Comparison of ENCODE assay signal across 8 cellular contexts in the genomic region with DNA sequence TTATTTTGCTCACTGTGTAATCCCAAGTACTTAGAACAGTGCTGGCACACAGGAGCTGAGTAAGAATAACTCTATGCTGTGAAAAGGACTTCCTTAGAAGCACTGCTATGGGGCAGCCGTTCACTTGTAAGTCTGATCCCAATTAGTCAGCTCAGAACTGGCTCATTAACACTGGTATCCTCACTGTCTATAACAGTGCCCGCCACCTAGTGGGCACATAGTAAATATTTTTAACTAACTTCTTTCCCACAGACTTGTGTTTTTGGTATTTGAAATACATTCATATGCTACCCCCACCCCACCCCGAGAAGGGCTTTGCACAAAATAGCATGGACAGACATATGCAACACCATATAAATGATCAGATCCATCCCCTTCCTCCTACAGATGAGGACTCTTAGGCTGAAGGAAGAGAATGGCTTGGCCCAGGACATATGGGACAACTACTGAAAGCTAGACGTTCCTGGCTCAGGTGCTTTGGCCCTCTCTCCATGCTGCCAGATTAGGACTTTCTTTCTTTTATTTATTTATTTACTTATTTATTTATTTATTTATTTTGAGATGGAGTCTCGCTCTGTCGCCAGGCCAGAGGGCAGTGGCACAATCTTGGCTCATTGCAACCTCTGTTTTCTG. TPM values are rescaled to one million over a fixed set of nuclear protein-coding genes. Genes with fewer than 3 reads are reported as not detected.
DNase-seq lines count a peak whose midpoint lies in the region; ATAC-seq and TF ChIP-seq lines count a peak whose summit lies in the region.

No MANE protein-coding gene starts in this region.

- no peak overlapping the region for H3K27ac Mint-ChIP-seq in activated naive CD8-positive, alpha-beta T cell treated with anti-CD3 and anti-CD28 coated beads for 36 hours

- TF ChIP-seq POLR2A in gastrocnemius medialis (IDR thresholded peaks at IDR 0.05) = no peak

- H3K4me2 ChIP-seq in DOHH2 (ENCODE audit: low read length) = no peak overlapping the region

- H4K20me1 ChIP-seq in DOHH2 (ENCODE audit: control insufficient read depth, insufficient read depth, low read depth, low read length) = no peaks in the 10 kb centered on the region

- intact Hi-C loops in left ventricle myocardium superior (cut with micrococcal nuclease) = loop anchor here (5.0 kb wide), 1 partner anchor 238 kb away; no protein-coding TSS in a partner anchor
- intact Hi-C loops in gastrocnemius medialis (cut with DNase I; ENCODE audit: low total_unique reads) = loop anchor here (1.0 kb wide), 1 partner anchor 236 kb away; no protein-coding TSS in a partner anchor

- H3K9me3 Mint-ChIP-seq in activated naive CD8-positive, alpha-beta T cell treated with anti-CD3 and anti-CD28 coated beads for 36 hours = no peaks in the 10 kb centered on the region

- H3K9me3 ChIP-seq in DOHH2 (ENCODE audit: control insufficient read depth, insufficient read depth, low read length) (no peaks in the 10 kb centered on the region), gastrocnemius medialis (no peaks in the 10 kb centered on the region)

- in situ Hi-C loops in gastrocnemius medialis (cut with MboI; ENCODE audit: low sequenced_read_pairs in 4 of 4) = loop anchor here in 1 of 4 donors (10.0 kb wide), 1 partner anchor 231 kb away; no protein-coding TSS in a partner anchor

- H3K27me3 ChIP-seq in DOHH2 (ENCODE audit: control insufficient read depth, low read length) (no peaks in the 10 kb centered on the region), gastrocnemius medialis (no peaks in the 10 kb centered on the region)

- no peaks in the 10 kb centered on the region for H3K36me3 Mint-ChIP-seq in activated naive CD8-positive, alpha-beta T cell treated with anti-CD3 and anti-CD28 coated beads for 36 hours

- H3K4me3 Mint-ChIP-seq in activated naive CD8-positive, alpha-beta T cell treated with anti-CD3 and anti-CD28 coated beads for 36 hours = peak overlapping the region; percentile 30

- H3K9me2 ChIP-seq in DOHH2 (replicated peaks; ENCODE audit: control insufficient read depth, low read length) = no peaks in the 10 kb centered on the region

- peaks cover 19% of the 10 kb centered on the region for H3K27me3 Mint-ChIP-seq in activated naive CD8-positive, alpha-beta T cell treated with anti-CD3 and anti-CD28 coated beads for 36 hours

- DNase-seq in Jurkat, Clone E6-1 (ENCODE audit: low read depth, low spot score) = peak; percentile 56
- DNase-seq in RPMI7951 (ENCODE audit: low read depth) = peak; percentile 43
- peak; percentile 28 for DNase-seq in activated naive CD8-positive, alpha-beta T cell treated with anti-CD3 and anti-CD28 coated beads for 36 hours
- DNase-seq in left ventricle myocardium superior = no peak
- no peak for DNase-seq in gastrocnemius medialis
- no peak for DNase-seq in T1000 (lab: John Stamatoyannopoulos, UW)

- TF ChIP-seq CTCF in DOHH2 (IDR thresholded peaks at IDR 0.05; ENCODE audit: low read depth, low read length, poor library complexity, severe bottlenecking) = peak; percentile 75
- TF ChIP-seq CTCF in gastrocnemius medialis (IDR thresholded peaks at IDR 0.05 in 4 of 5, conservative IDR thresholded peaks at IDR 0.05 in 1 of 5) = peak in 4 of 5 experiments; percentile 22 to 62 (median 47)

- H3K4me1 ChIP-seq in DOHH2 (ENCODE audit: control insufficient read depth, low read length) (peaks cover 18% of the 10 kb centered on the region), gastrocnemius medialis (no peaks in the 10 kb centered on the region)

- no peak overlapping the region for H3K27ac ChIP-seq in DOHH2 (ENCODE audit: low read depth, low read length)
- H3K27ac ChIP-seq in gastrocnemius medialis = no peak overlapping the region

- no peak overlapping the region for H3K4me3 ChIP-seq in DOHH2 (ENCODE audit: low read length)
- no peak overlapping the region for H3K4me3 ChIP-seq in Jurkat, Clone E6-1 (ENCODE audit: low read length)
- no peak overlapping the region for H3K4me3 ChIP-seq in gastrocnemius medialis

- H3K36me3 ChIP-seq in DOHH2 (ENCODE audit: control insufficient read depth, low read length) (peaks cover 3% of the 10 kb centered on the region; the same call in 1 of the 2 replicates), gastrocnemius medialis (peaks cover 3 to 82% of the 10 kb centered on the region in 2 donors)

- no peaks in the 10 kb centered on the region for H3F3A ChIP-seq in DOHH2 (ENCODE audit: control insufficient read depth, insufficient read depth)

- ATAC-seq in GM21526 (IDR thresholded peaks at IDR 0.05; ENCODE audit: low FRiP score, unreplicated experiment) (peak; percentile 38), left ventricle myocardium superior (peak; percentile 71), gastrocnemius medialis (no peak)

- H3K4me1 Mint-ChIP-seq in activated naive CD8-positive, alpha-beta T cell treated with anti-CD3 and anti-CD28 coated beads for 36 hours = peaks cover 21% of the 10 kb centered on the region

- H3K79me2 ChIP-seq in DOHH2 (ENCODE audit: control insufficient read depth, low read length) = no peaks in the 10 kb centered on the region

RNA-seq across cellular contexts. Expression of a gene that starts 47.1 kb away (rescaled TPM):
- polyA plus RNA-seq in Jurkat, Clone E6-1 (2012; ENCODE audit: insufficient read depth, insufficient read length) = 13.4 TPM
- total RNA-seq in RPMI7951 (2014; rRNA removed; shearing (Covaris generic)) = 79.0 and 89.9 TPM in 2 replicates
- total RNA-seq in activated naive CD8-positive, alpha-beta T cell treated with anti-CD3 and anti-CD28 coated beads for 36 hours = 1 to 10 TPM; 1.8 to 2.9 TPM
- total RNA-seq in left ventricle myocardium superior (225 TPM), gastrocnemius medialis (100 to 1,000 TPM; 114 to 219 (median 204) TPM)

Comparison
In these comparisons a context has a peak if more than half of its experiments do, and no peak if none do; other contexts are left out.
1. ATAC-seq: peak in GM21526 (single experiment) and left ventricle myocardium superior (single experiment); none in gastrocnemius medialis (0 of 2).
2. DNase-seq: peak in Jurkat, Clone E6-1 (single experiment), RPMI7951 (single experiment) and activated naive CD8-positive, alpha-beta T cell treated with anti-CD3 and anti-CD28 coated beads for 36 hours (single experiment); none in left ventricle myocardium superior (single experiment), gastrocnemius medialis (0 of 2) and T1000 (single experiment).
3. RNA of a gene that starts 47.1 kb away (total RNA-seq): 225 TPM in left ventricle myocardium superior (single experiment), 114 to 219 TPM in gastrocnemius medialis and 79.0 to 89.9 TPM in RPMI7951; 1.8 to 2.9 TPM in activated naive CD8-positive, alpha-beta T cell treated with anti-CD3 and anti-CD28 coated beads for 36 hours; every median in the first group is over 10 times any median in the second.